In the genomic region with DNA sequence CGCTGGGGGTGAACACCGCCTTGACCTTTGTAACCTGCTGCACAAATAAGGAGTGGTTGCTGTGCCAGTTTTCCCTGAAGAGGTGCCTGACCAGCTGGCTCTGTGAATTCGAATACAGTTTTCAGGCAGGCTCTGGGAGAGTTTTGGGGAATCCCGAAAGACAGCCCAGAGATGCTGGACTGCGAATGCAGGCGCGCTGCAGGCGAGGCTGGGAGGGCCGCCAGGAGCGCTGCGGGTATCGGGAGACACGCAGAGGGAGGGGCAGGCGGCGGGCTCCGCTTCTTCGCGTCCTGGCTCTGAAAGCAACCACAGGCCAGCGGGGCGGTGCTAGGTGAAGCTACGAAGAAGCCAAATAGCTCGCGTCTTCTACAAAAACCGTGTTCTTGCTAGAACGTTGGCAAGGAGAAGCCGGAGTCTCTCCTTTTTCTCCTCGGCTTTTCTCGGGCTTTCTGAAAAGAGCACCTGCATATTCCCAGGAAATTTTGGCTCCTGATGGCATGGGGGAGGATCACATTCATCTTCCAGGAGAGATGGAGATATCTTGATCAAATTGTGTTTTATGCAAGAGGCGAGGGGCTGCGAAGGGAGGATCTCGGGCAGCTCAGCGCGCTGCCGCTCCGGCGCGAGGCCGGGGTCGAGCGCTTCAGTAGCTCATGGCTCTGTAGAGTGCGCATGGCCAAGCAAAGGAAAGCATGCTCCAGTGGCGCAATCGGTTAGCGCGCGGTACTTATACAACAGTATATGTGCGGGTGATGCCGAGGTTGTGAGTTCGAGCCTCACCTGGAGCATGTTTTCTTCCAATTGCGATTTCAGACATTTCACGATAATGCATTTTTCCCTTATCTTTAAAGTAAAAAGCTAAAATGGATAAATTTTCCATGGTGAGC, we compare ENCODE assay signal across 8 cellular contexts.
DNase-seq lines count a peak whose midpoint lies in the region; ATAC-seq and TF ChIP-seq lines count a peak whose summit lies in the region.

No MANE protein-coding gene starts in this region.

- H3K27ac ChIP-seq in CD8-positive, alpha-beta memory T cell (ENCODE audit: low read depth, low read length) = peak overlapping the region; percentile 57
- no peak overlapping the region for H3K27ac ChIP-seq in SK-N-SH (ENCODE audit: low read depth in 2 of 2, low read length in 1 of 2)

- H3K27me3 Mint-ChIP-seq in CD8-positive, alpha-beta memory T cell = peaks cover 70 to 79% of the 10 kb centered on the region in 2 donors
- peaks cover 39% of the 10 kb centered on the region for H3K27me3 Mint-ChIP-seq in nephron progenitor cell (ENCODE audit: low read depth, poor library complexity)

- TF ChIP-seq CTCF in SK-N-SH (IDR thresholded peaks at IDR 0.05) (no peak), nephron progenitor cell (IDR thresholded peaks at IDR 0.05) (no peak)

- H3K4me2 ChIP-seq in SK-N-SH = peak overlapping the region; percentile 69

- peaks cover 3 to 15% (median 11%) of the 10 kb centered on the region in 3 donors for H3K4me1 Mint-ChIP-seq in CD8-positive, alpha-beta memory T cell
- peaks cover 7% of the 10 kb centered on the region for H3K4me1 Mint-ChIP-seq in nephron progenitor cell

- POLR2A ChIA-PET in CD8-positive, alpha-beta memory T cell (lab: Charles Lee) = interaction anchor here (0.6 kb wide), 1 partner anchor 177 kb away, joined by 3 read pairs; a partner anchor contains a TSS
- POLR2A ChIA-PET in SK-N-SH (lab: Yijun Ruan, JAX) = no interaction called here

- TF ChIP-seq RAD21 in SK-N-SH (IDR thresholded peaks at IDR 0.05; ENCODE audit: low read length) = no peak

- ATAC-seq in HG02678 (IDR thresholded peaks at IDR 0.05; ENCODE audit: unreplicated experiment) = peak; percentile 50
- no peak for ATAC-seq in GM19463 (IDR thresholded peaks at IDR 0.05; ENCODE audit: unreplicated experiment)

- H3K4me3 ChIP-seq in CD8-positive, alpha-beta memory T cell (ENCODE audit: low read length) = no peak overlapping the region
- peak overlapping the region; percentile 49 to 51; a peak in 3 of 4 replicates for H3K4me3 ChIP-seq in SK-N-SH (ENCODE audit: low read depth in 2 of 2, low read length in 1 of 2)

- no peaks in the 10 kb centered on the region for H3K36me3 Mint-ChIP-seq in CD8-positive, alpha-beta memory T cell
- no peaks in the 10 kb centered on the region for H3K36me3 Mint-ChIP-seq in nephron progenitor cell (ENCODE audit: low read depth)

- H3K9ac ChIP-seq in SK-N-SH = no peak overlapping the region

- H3K36me3 ChIP-seq in CD8-positive, alpha-beta memory T cell (ENCODE audit: insufficient read depth, low read length) = no peaks in the 10 kb centered on the region
- no peaks in the 10 kb centered on the region for H3K36me3 ChIP-seq in SK-N-SH (replicated peaks in 1 of 2; ENCODE audit: control insufficient read depth in 1 of 2, insufficient read depth in 2 of 2, low read length in 1 of 2)

- no peaks in the 10 kb centered on the region for H3K4me1 ChIP-seq in CD8-positive, alpha-beta memory T cell (ENCODE audit: insufficient read depth, low read length)
- H3K4me1 ChIP-seq in SK-N-SH (ENCODE audit: control insufficient read depth in 1 of 2, insufficient read depth in 2 of 2, low read depth in 1 of 2, low read length in 1 of 2) = peaks cover 0 to 6% of the 10 kb centered on the region in 2 experiments; a peak in 1 of 4 replicates

- H3K4me3 Mint-ChIP-seq in CD8-positive, alpha-beta memory T cell = peak overlapping the region in 6 of 7 donors; percentile 35 to 73 (median 60)
- peak overlapping the region; percentile 91 for H3K4me3 Mint-ChIP-seq in nephron progenitor cell

- no peaks in the 10 kb centered on the region for H3F3A ChIP-seq in SK-N-SH (replicated peaks; ENCODE audit: insufficient read depth)

- peaks cover 0 to 6% (median 0%) of the 10 kb centered on the region in 5 donors for H3K9me3 Mint-ChIP-seq in CD8-positive, alpha-beta memory T cell
- peaks cover 19% of the 10 kb centered on the region for H3K9me3 Mint-ChIP-seq in nephron progenitor cell

- peak overlapping the region; percentile 61; the same call in 1 of the 2 replicates for H2AFZ ChIP-seq in SK-N-SH (ENCODE audit: low read depth)

- DNase-seq in CD8-positive, alpha-beta memory T cell = no peak
- DNase-seq in SK-N-SH (peak; percentile 52), dedifferentiated amniotic fluid mesenchymal stem cell (ENCODE audit: extremely low spot score) (peak; percentile 32), nephron progenitor cell (peak; percentile 85), KG1 (lab: John Stamatoyannopoulos, UW) (no peak)
- no peak for DNase-seq in activated effector memory CD4-positive, alpha-beta T cell treated with anti-CD3 and anti-CD28 coated beads, Interleukin-2, amount 50 U/mL, for 16 hours

- CTCF ChIA-PET in CD8-positive, alpha-beta memory T cell (lab: Charles Lee) = no interaction called here
- CTCF ChIA-PET in SK-N-SH (lab: Yijun Ruan, JAX) = interaction anchor here (0.6 to 1.4 kb wide), 4 partner anchors 10 to 52 kb away, joined by 3 to 5 read pairs (median 3); no protein-coding TSS in a partner anchor

- H3K79me2 ChIP-seq in SK-N-SH (ENCODE audit: insufficient read depth) = no peaks in the 10 kb centered on the region

- no peaks in the 10 kb centered on the region for H4K20me1 ChIP-seq in SK-N-SH (ENCODE audit: insufficient read depth)

- no peaks in the 10 kb centered on the region for H3K9me3 ChIP-seq in CD8-positive, alpha-beta memory T cell (ENCODE audit: low read length)
- H3K9me3 ChIP-seq in SK-N-SH = no peaks in the 10 kb centered on the region

- H3K27me3 ChIP-seq in CD8-positive, alpha-beta memory T cell (ENCODE audit: insufficient read depth, low read length, poor library complexity, severe bottlenecking) = peaks cover 10% of the 10 kb centered on the region
- H3K27me3 ChIP-seq in SK-N-SH (ENCODE audit: insufficient read depth) = peaks cover 48% of the 10 kb centered on the region

- WGBS in SK-N-SH (ENCODE audit: low lambda C conversion rate) = 3% methylated on average over 49 of the region's 51 CpGs

- TF ChIP-seq EP300 in SK-N-SH (IDR thresholded peaks at IDR 0.05; ENCODE audit: borderline replicate concordance in 1 of 2, low read depth in 1 of 2, low read length in 1 of 2) = no peak

- no peaks in the 10 kb centered on the region for H3K9me2 ChIP-seq in SK-N-SH

- H3K27ac Mint-ChIP-seq in CD8-positive, alpha-beta memory T cell = no peak overlapping the region
- H3K27ac Mint-ChIP-seq in nephron progenitor cell = peak overlapping the region; percentile 96

TF ChIP-seq in SK-N-SH, 30 proteins besides CTCF, POLR2A, EP300 and RAD21:
- TF ChIP-seq FOSL2 (IDR thresholded peaks at IDR 0.05; ENCODE audit: borderline replicate concordance, low read depth) (peak; percentile 19; the same call in 1 of the 2 replicates), RXRA (IDR thresholded peaks at IDR 0.05; ENCODE audit: borderline replicate concordance, low read depth) (no peak), MAX (IDR thresholded peaks at IDR 0.05; ENCODE audit: low read depth) (peak; percentile 85), JUND (IDR thresholded peaks at IDR 0.05) (no peak), MXI1 (IDR thresholded peaks at IDR 0.05; ENCODE audit: low read depth, low read length) (no peak), TEAD4 (IDR thresholded peaks at IDR 0.05; ENCODE audit: borderline replicate concordance, insufficient read depth) (0 out of 2 replicates have a peak, but pooled peaks have one; percentile 45)

Comparison
In these comparisons a context has a peak if more than half of its experiments do, and no peak if none do; other contexts are left out.
1. DNase-seq: peak in SK-N-SH (single experiment), dedifferentiated amniotic fluid mesenchymal stem cell (single experiment) and nephron progenitor cell (single experiment); none in CD8-positive, alpha-beta memory T cell (0 of 5), KG1 (single experiment) and activated effector memory CD4-positive, alpha-beta T cell treated with anti-CD3 and anti-CD28 coated beads, Interleukin-2, amount 50 U/mL, for 16 hours (single experiment).